In genomic region chr2:27218614-27219013, GRCh38 we compare ENCODE assay signal across 11 cellular contexts. TPM values are rescaled to one million over a fixed set of nuclear protein-coding genes. Genes with fewer than 3 reads are reported as not detected.
A peak's percentile ranks its signal among the peaks of the same experiment; 100 is the strongest.
DNase-seq lines count a peak whose midpoint lies in the region; ATAC-seq and TF ChIP-seq lines count a peak whose summit lies in the region.
"Had no signal": no experiment of that assay in that cellular context is flagged by ENCODE, and none has a peak within 500 bp of the region (broad histone marks: within the 10 kb centered on the region; RNA-seq: fewer than 3 reads in every experiment).

No MANE protein-coding gene starts in this region.

- intact Hi-C loops in transverse colon (cut with DNase I; ENCODE audit: low total_unique reads) = loop anchor here (10.0 kb wide), 1 partner anchor 84 kb away; the partner anchor contains the start of genes PREB and PRR30

- no peak overlapping the region for H3K18ac ChIP-seq in H9 (ENCODE audit: insufficient read length, low read depth, low read length)

- peaks cover 0 to 1% of the 10 kb centered on the region in 2 experiments; a peak in 1 of 5 replicates for H3K9me3 Mint-ChIP-seq in H9
- H3K9me3 Mint-ChIP-seq in WTC11 = no peaks in the 10 kb centered on the region
- H3K9me3 Mint-ChIP-seq in immature natural killer cell = no peaks in the 10 kb centered on the region

- H3K4ac ChIP-seq in H9 (ENCODE audit: low read depth, low read length) = no peak overlapping the region

- no peak overlapping the region for H4K8ac ChIP-seq in H9 (replicated peaks; ENCODE audit: insufficient read length, low read depth, low read length)

- H4K5ac ChIP-seq in H9 (ENCODE audit: insufficient read length, low read depth, low read length) = no peak overlapping the region

- H3K27ac Mint-ChIP-seq in H9 (peak overlapping the region in 2 of 3 experiments; percentile 16 to 40; a peak in 3 of 7 replicates), WTC11 (peak overlapping the region; percentile 96), immature natural killer cell (peak overlapping the region in 1 of 6 donors; percentile 69)

- no peak overlapping the region for H2BK20ac ChIP-seq in H9 (ENCODE audit: low read depth, low read length, poor library complexity, severe bottlenecking)

- POLR2A ChIA-PET in AG04449 (lab: Yijun Ruan, JAX) (no interaction called here), WTC11 (lab: Charles Lee) (no interaction called here)

- no peak overlapping the region for H2BK12ac ChIP-seq in H9 (ENCODE audit: insufficient read length, low read depth, low read length)

- H4K20me1 ChIP-seq in H9 (ENCODE audit: control insufficient read depth, insufficient read depth, insufficient read length) = no peaks in the 10 kb centered on the region

- no peak overlapping the region for H2BK120ac ChIP-seq in H9 (ENCODE audit: low read depth, low read length, poor library complexity, severe bottlenecking)

- H2AK5ac ChIP-seq in H9 (ENCODE audit: insufficient read length, low read length) = no peak overlapping the region

- H3K79me1 ChIP-seq in H9 (ENCODE audit: insufficient read depth, low read depth, low read length, poor library complexity, severe bottlenecking) = no peaks in the 10 kb centered on the region

- peaks cover 12% of the 10 kb centered on the region; the same call in 1 of the 2 replicates for H3K79me2 ChIP-seq in H9 (ENCODE audit: insufficient read depth, low read length)

- H2BK5ac ChIP-seq in H9 (ENCODE audit: insufficient read length, low read length) = no peak overlapping the region

- no peak overlapping the region for H3K27ac ChIP-seq in H9 (ENCODE audit: insufficient read length, low read depth, low read length)
- H3K27ac ChIP-seq in transverse colon = peak overlapping the region in 1 of 4 donors; percentile 70

- H3K4me2 ChIP-seq in H9 (ENCODE audit: insufficient read depth, insufficient read length, low read length) = peak overlapping the region; percentile 97

- H2BK15ac ChIP-seq in H9 (ENCODE audit: low read depth, low read length) = no peak overlapping the region

- H3K23ac ChIP-seq in H9 (ENCODE audit: insufficient read length, low read depth, low read length) = no peak overlapping the region

- H3K4me3 Mint-ChIP-seq in H9 (peak overlapping the region; percentile 91 to 96), WTC11 (peak overlapping the region; percentile 90), immature natural killer cell (peak overlapping the region; percentile 38 to 93 (median 61))

- in situ Hi-C loops in transverse colon (cut with MboI; ENCODE audit: low pct_ligation_motif_present in 1 of 4, low pct_unique_long_range_greater_than_20kb in 1 of 4, low sequenced_read_pairs in 3 of 4) = loop anchor here in 1 of 4 donors (25.0 kb wide), 1 partner anchor 106 kb away; the partner anchor contains the start of genes ABHD1 and CGREF1

- WGBS in H9 (ENCODE audit: extremely low coverage, insufficient read length, low lambda C conversion rate) = no CpG with 5 or more reads among the region's 4 CpGs
- WGBS in transverse colon (ENCODE audit: low coverage in 1 of 2), 2 donors = 71 to 90% methylated on average over 4 of the region's 4 CpGs

- no peak for TF ChIP-seq POLR2A in transverse colon (IDR thresholded peaks at IDR 0.05)

- H3T11ph ChIP-seq in H9 (ENCODE audit: low read length) = no peak overlapping the region

- H2AFZ ChIP-seq in H9 (ENCODE audit: low read length) = no peak overlapping the region

- DNase-seq in AG04449 (ENCODE audit: low read depth, low spot score) = no peak
- no peak for DNase-seq in H9
- no peak for DNase-seq in WTC11 (ENCODE audit: low spot score)
- no peak for DNase-seq in immature natural killer cell
- no peak for DNase-seq in NCI-H1417 treated with DMSO at 0.1 percent for 48 hours (lab: John Stamatoyannopoulos, UW)
- DNase-seq in amygdala (lab: John Stamatoyannopoulos, UW) = no peak
- no peak for DNase-seq in transverse colon
- DNase-seq: stimulated activated CD4-positive, alpha-beta T cell treated with anti-CD3 and anti-CD28 coated beads, Interleukin-1b, Interleukin-23, amount 100 ng/mL, for 48 hours had no signal

- peak overlapping the region; percentile 97 for H3K9ac ChIP-seq in H9 (ENCODE audit: extremely low read depth, insufficient read length, low read length)

- ATAC-seq in WTC11 (no peak), HG03045 (IDR thresholded peaks at IDR 0.05; ENCODE audit: unreplicated experiment) (no peak)

- H3K56ac ChIP-seq in H9 (ENCODE audit: insufficient read length, low read depth, low read length) = no peak overlapping the region

- H3K4me1 ChIP-seq in H9 (ENCODE audit: insufficient read depth, low read length) (peaks cover 4% of the 10 kb centered on the region; the same call in 1 of the 2 replicates), transverse colon (peaks cover 8 to 18% (median 11%) of the 10 kb centered on the region in 4 donors)

- H3K9me3 ChIP-seq in H9 (ENCODE audit: control insufficient read depth, low read depth, low read length) (no peaks in the 10 kb centered on the region), transverse colon (no peaks in the 10 kb centered on the region)

- H3K14ac ChIP-seq in H9 (ENCODE audit: insufficient read depth, low read length) = no peak overlapping the region

- peaks cover 21 to 28% of the 10 kb centered on the region in 2 experiments for H3K4me1 Mint-ChIP-seq in H9
- peaks cover 22% of the 10 kb centered on the region for H3K4me1 Mint-ChIP-seq in WTC11
- peaks cover 28 to 30% of the 10 kb centered on the region in 2 donors for H3K4me1 Mint-ChIP-seq in immature natural killer cell

- H3K23me2 ChIP-seq in H9 (ENCODE audit: insufficient read length, low read depth, low read length, poor library complexity, severe bottlenecking) = peaks cover 9% of the 10 kb centered on the region

- TF ChIP-seq EP300 in transverse colon (IDR thresholded peaks at IDR 0.05; ENCODE audit: low read depth) = no peak

- H3K36me3 Mint-ChIP-seq in H9 (ENCODE audit: insufficient read depth in 1 of 3, low read depth in 3 of 3) (peaks cover 53 to 76% (median 74%) of the 10 kb centered on the region in 3 experiments), WTC11 (peaks cover 55% of the 10 kb centered on the region), immature natural killer cell (peaks cover 0 to 18% (median 4%) of the 10 kb centered on the region in 3 donors)

- H3K27me3 ChIP-seq in H9 (ENCODE audit: insufficient read depth, low read length) (no peaks in the 10 kb centered on the region), transverse colon (no peaks in the 10 kb centered on the region)
- H3K27me3 ChIP-seq: foreskin keratinocyte had no signal

- CTCF ChIA-PET in AG04449 (lab: Yijun Ruan, JAX) = interaction anchor here (0.8 to 2.5 kb wide), 7 partner anchors 14 to 133 kb away, joined by 3 to 8 read pairs (median 3); partner anchors contain the start of gene TRIM54
- CTCF ChIA-PET in WTC11 (lab: Charles Lee) = no interaction called here

- H4K91ac ChIP-seq in H9 (ENCODE audit: insufficient read length, low read depth, low read length) = no peak overlapping the region

- H3K4me3 ChIP-seq in AG04449 (ENCODE audit: low read depth, low read length) (peak overlapping the region; percentile 87), transverse colon (no peak overlapping the region)

- no peak for TF ChIP-seq CTCF in AG04449 (IDR thresholded peaks at IDR 0.05; ENCODE audit: insufficient read depth, low read length, missing control alignments)
- TF ChIP-seq CTCF in H9 (conservative IDR thresholded peaks at IDR 0.05) = no peak
- no peak for TF ChIP-seq CTCF in WTC11 (IDR thresholded peaks at IDR 0.05)
- TF ChIP-seq CTCF in transverse colon (IDR thresholded peaks at IDR 0.05) = no peak

- peaks cover 0 to 11% (median 5%) of the 10 kb centered on the region in 4 donors for H3K36me3 ChIP-seq in transverse colon

- H3K27me3 Mint-ChIP-seq in H9 (ENCODE audit: low read depth) (no peaks in the 10 kb centered on the region), WTC11 (ENCODE audit: low read depth) (no peaks in the 10 kb centered on the region), immature natural killer cell (ENCODE audit: low read depth in 3 of 3) (peaks cover 0 to 4% (median 2%) of the 10 kb centered on the region in 3 donors)

TF ChIP-seq in WTC11, 78 proteins besides CTCF, POLR2A, EP300 and RAD21 (continues in another document):
- no peak for TF ChIP-seq SP1 (CRISPR knock-in tag; conservative IDR thresholded peaks at IDR 0.05)
- no peak for TF ChIP-seq ZNF219 (CRISPR knock-in tag; IDR thresholded peaks at IDR 0.05; ENCODE audit: borderline replicate concordance)
- TF ChIP-seq ZMAT4 (CRISPR knock-in tag; IDR thresholded peaks at IDR 0.05) = no peak
- no peak for TF ChIP-seq CBFB (CRISPR knock-in tag; IDR thresholded peaks at IDR 0.05; ENCODE audit: low read depth)
- no peak for TF ChIP-seq MLX (CRISPR knock-in tag; IDR thresholded peaks at IDR 0.05)
- TF ChIP-seq OVOL2 (CRISPR knock-in tag; IDR thresholded peaks at IDR 0.05; ENCODE audit: borderline replicate concordance) = no peak

RNA-seq across cellular contexts. Expression of gene CAD, which starts 1.4 kb away (rescaled TPM):
- 117 and 130 TPM in 2 replicates for total RNA-seq in H9 (2021)
- 145 to 178 TPM (median 150 TPM) in 3 replicates for total RNA-seq in WTC11 (2021)
- polyA plus RNA-seq in immature natural killer cell = 10 to 100 TPM in 1 of 3 donors, 1 to 10 TPM in 2; 6.9 to 17.8 (median 8.5) TPM
- total RNA-seq in transverse colon = 10 to 100 TPM; 11.9 to 25.9 (median 16.6) TPM

RNA-seq across cellular contexts. Expression of gene SLC5A6, which starts 6.5 kb away (rescaled TPM):
- 112 and 122 TPM in 2 replicates for total RNA-seq in H9 (2021)
- 80.8 to 111 TPM (median 86.4 TPM) in 3 replicates for total RNA-seq in WTC11 (2021)
- polyA plus RNA-seq in immature natural killer cell = 10 to 100 TPM in 2 of 3 donors, 1 to 10 TPM in 1; 5.3 to 15.1 (median 11.5) TPM
- total RNA-seq in transverse colon = 10 to 100 TPM; 22.8 to 58.3 (median 41.0) TPM

RNA-seq across cellular contexts. Expression of gene ATRAID, which starts 6.8 kb away (rescaled TPM):
- 106 and 108 TPM in 2 replicates for total RNA-seq in H9 (2021)
- 97.2 to 115 TPM (median 109 TPM) in 3 replicates for total RNA-seq in WTC11 (2021)
- 100 to 1,000 TPM; 264 to 391 (median 388) TPM for polyA plus RNA-seq in immature natural killer cell
- total RNA-seq in transverse colon = 100 to 1,000 TPM in 2 of 4 donors, 10 to 100 TPM in 2; 64.7 to 179 (median 121) TPM

RNA-seq across cellular contexts. Expression of gene SLC30A3, which starts 44.2 kb away (rescaled TPM):
- total RNA-seq in H9 (2021) (2.5 and 3.4 TPM in 2 replicates), WTC11 (2021) (8.0 to 8.9 TPM (median 8.1 TPM) in 3 replicates), transverse colon (under 1 TPM in 1 of 4 donors, not detected in 3; 0.60 TPM)
- polyA plus RNA-seq in immature natural killer cell = not detected
- total RNA-seq: mononuclear cell had no signal

RNA-seq across cellular contexts. Expression of gene DNAJC5G, which starts 56.6 kb away (rescaled TPM):
- total RNA-seq in H9 (2021) = 0.37 and 0.44 TPM in 2 replicates
- 0.18 to 0.44 TPM (median 0.34 TPM) in 3 replicates for total RNA-seq in WTC11 (2021)
- polyA plus RNA-seq in immature natural killer cell = not detected
- total RNA-seq in transverse colon = not detected
- total RNA-seq: foreskin keratinocyte, mononuclear cell had no signal
- polyA plus RNA-seq: foreskin keratinocyte had no signal
